ENCODE assay signal across 1 cellular context in the genomic region with DNA sequence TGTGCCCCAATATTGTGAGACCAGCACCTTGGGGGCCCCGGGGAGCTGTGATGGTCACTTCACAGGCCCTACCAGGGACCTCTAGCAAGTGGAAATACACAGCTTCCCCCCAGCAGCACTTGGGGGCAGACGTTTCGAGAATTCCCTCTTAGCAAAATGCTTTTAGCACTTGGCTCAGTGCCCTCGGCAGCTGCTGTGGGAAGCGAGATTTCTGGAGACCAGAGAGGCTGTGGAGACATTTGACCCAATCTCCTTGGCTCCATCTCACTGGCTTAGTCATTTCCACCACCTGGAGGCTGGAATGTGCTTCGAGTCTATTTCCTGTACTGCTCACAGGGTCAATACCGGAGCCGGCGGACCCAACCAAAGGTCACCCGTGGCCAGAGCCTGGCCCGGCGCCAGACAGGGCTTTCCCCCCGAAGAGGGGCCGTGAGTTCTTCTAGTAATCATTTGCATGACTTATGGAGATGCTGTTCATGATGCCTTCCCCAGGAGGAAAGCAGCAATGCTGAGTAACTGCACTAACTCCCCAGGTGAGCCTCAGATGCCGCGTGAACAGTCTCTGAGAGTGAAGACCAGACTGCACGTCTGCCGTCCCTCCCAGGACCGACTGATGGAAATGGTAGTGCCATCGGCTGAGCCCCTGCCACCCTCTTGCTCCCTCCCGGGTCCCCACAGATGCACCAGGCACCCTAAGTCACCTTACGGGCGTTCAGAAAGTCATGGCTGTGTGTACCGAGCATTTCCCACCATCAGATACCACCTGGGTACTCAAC.
TF ChIP-seq lines count a peak whose summit lies in the region.

No MANE protein-coding gene starts in this region.

TF ChIP-seq in HepG2, 621 proteins besides CTCF, POLR2A, EP300 and RAD21 (continued from another document and continues in another):
- TF ChIP-seq, protein P1, sequence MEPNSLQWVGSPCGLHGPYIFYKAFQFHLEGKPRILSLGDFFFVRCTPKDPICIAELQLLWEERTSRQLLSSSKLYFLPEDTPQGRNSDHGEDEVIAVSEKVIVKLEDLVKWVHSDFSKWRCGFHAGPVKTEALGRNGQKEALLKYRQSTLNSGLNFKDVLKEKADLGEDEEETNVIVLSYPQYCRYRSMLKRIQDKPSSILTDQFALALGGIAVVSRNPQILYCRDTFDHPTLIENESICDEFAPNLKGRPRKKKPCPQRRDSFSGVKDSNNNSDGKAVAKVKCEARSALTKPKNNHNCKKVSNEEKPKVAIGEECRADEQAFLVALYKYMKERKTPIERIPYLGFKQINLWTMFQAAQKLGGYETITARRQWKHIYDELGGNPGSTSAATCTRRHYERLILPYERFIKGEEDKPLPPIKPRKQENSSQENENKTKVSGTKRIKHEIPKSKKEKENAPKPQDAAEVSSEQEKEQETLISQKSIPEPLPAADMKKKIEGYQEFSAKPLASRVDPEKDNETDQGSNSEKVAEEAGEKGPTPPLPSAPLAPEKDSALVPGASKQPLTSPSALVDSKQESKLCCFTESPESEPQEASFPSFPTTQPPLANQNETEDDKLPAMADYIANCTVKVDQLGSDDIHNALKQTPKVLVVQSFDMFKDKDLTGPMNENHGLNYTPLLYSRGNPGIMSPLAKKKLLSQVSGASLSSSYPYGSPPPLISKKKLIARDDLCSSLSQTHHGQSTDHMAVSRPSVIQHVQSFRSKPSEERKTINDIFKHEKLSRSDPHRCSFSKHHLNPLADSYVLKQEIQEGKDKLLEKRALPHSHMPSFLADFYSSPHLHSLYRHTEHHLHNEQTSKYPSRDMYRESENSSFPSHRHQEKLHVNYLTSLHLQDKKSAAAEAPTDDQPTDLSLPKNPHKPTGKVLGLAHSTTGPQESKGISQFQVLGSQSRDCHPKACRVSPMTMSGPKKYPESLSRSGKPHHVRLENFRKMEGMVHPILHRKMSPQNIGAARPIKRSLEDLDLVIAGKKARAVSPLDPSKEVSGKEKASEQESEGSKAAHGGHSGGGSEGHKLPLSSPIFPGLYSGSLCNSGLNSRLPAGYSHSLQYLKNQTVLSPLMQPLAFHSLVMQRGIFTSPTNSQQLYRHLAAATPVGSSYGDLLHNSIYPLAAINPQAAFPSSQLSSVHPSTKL (CRISPR knock-in tag; IDR thresholded peaks at IDR 0.05), result peak; percentile 83
- TF ChIP-seq, protein P2, sequence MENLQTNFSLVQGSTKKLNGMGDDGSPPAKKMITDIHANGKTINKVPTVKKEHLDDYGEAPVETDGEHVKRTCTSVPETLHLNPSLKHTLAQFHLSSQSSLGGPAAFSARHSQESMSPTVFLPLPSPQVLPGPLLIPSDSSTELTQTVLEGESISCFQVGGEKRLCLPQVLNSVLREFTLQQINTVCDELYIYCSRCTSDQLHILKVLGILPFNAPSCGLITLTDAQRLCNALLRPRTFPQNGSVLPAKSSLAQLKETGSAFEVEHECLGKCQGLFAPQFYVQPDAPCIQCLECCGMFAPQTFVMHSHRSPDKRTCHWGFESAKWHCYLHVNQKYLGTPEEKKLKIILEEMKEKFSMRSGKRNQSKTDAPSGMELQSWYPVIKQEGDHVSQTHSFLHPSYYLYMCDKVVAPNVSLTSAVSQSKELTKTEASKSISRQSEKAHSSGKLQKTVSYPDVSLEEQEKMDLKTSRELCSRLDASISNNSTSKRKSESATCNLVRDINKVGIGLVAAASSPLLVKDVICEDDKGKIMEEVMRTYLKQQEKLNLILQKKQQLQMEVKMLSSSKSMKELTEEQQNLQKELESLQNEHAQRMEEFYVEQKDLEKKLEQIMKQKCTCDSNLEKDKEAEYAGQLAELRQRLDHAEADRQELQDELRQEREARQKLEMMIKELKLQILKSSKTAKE (CRISPR knock-in tag; IDR thresholded peaks at IDR 0.05; ENCODE audit: borderline replicate concordance), result 0 out of 2 replicates have a peak, but pooled peaks have one; percentile 55
- TF ChIP-seq, protein P3, sequence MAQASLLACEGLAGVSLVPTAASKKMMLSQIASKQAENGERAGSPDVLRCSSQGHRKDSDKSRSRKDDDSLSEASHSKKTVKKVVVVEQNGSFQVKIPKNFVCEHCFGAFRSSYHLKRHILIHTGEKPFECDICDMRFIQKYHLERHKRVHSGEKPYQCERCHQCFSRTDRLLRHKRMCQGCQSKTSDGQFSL (CRISPR knock-in tag; IDR thresholded peaks at IDR 0.05), result no peak
- TF ChIP-seq ZNF383 (CRISPR knock-in tag; IDR thresholded peaks at IDR 0.05; ENCODE audit: borderline replicate concordance) (no peak), ADNP (CRISPR knock-in tag; IDR thresholded peaks at IDR 0.05) (no peak), ZNF652 (CRISPR knock-in tag; IDR thresholded peaks at IDR 0.05; ENCODE audit: borderline replicate concordance, low read depth) (no peak), CBX5 (CRISPR knock-in tag; IDR thresholded peaks at IDR 0.05; ENCODE audit: borderline replicate concordance) (no peak), EEA1 (CRISPR knock-in tag; IDR thresholded peaks at IDR 0.05; ENCODE audit: borderline replicate concordance) (no peak), ZNF790 (CRISPR knock-in tag; IDR thresholded peaks at IDR 0.05; ENCODE audit: borderline replicate concordance) (no peak), JUNB (CRISPR knock-in tag; IDR thresholded peaks at IDR 0.05; ENCODE audit: borderline replicate concordance) (no peak), RXRB (CRISPR knock-in tag; IDR thresholded peaks at IDR 0.05; ENCODE audit: borderline replicate concordance) (peak; percentile 82), KLF16 (CRISPR knock-in tag; IDR thresholded peaks at IDR 0.05) (no peak), ZNF335 (CRISPR knock-in tag; IDR thresholded peaks at IDR 0.05) (no peak), RARG (CRISPR knock-in tag; IDR thresholded peaks at IDR 0.05; ENCODE audit: low read depth) (no peak), ZNF703 (CRISPR knock-in tag; IDR thresholded peaks at IDR 0.05; ENCODE audit: borderline replicate concordance) (no peak), KAT8 (CRISPR knock-in tag; IDR thresholded peaks at IDR 0.05) (peak; percentile 55), DR1 (CRISPR knock-in tag; IDR thresholded peaks at IDR 0.05) (no peak), TBX2 (CRISPR knock-in tag; IDR thresholded peaks at IDR 0.05; ENCODE audit: borderline replicate concordance) (no peak), NFYC (CRISPR knock-in tag; IDR thresholded peaks at IDR 0.05) (no peak), ZNF431 (CRISPR knock-in tag; IDR thresholded peaks at IDR 0.05; ENCODE audit: borderline replicate concordance, low read depth) (no peak), RFXAP (CRISPR knock-in tag; IDR thresholded peaks at IDR 0.05; ENCODE audit: borderline replicate concordance) (0 out of 2 replicates have a peak, but pooled peaks have one; percentile 44)
- TF ChIP-seq, protein P4, sequence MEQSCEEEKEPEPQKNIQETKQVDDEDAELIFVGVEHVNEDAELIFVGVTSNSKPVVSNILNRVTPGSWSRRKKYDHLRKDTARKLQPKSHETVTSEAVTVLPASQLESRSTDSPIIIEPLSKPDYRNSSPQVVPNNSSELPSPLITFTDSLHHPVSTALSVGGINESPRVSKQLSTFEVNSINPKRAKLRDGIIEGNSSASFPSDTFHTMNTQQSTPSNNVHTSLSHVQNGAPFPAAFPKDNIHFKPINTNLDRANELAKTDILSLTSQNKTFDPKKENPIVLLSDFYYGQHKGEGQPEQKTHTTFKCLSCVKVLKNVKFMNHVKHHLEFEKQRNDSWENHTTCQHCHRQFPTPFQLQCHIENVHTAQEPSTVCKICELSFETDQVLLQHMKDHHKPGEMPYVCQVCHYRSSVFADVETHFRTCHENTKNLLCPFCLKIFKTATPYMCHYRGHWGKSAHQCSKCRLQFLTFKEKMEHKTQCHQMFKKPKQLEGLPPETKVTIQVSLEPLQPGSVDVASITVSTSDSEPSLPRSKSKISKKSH (CRISPR knock-in tag; IDR thresholded peaks at IDR 0.05; ENCODE audit: borderline replicate concordance), result no peak
- TF ChIP-seq, protein P5, sequence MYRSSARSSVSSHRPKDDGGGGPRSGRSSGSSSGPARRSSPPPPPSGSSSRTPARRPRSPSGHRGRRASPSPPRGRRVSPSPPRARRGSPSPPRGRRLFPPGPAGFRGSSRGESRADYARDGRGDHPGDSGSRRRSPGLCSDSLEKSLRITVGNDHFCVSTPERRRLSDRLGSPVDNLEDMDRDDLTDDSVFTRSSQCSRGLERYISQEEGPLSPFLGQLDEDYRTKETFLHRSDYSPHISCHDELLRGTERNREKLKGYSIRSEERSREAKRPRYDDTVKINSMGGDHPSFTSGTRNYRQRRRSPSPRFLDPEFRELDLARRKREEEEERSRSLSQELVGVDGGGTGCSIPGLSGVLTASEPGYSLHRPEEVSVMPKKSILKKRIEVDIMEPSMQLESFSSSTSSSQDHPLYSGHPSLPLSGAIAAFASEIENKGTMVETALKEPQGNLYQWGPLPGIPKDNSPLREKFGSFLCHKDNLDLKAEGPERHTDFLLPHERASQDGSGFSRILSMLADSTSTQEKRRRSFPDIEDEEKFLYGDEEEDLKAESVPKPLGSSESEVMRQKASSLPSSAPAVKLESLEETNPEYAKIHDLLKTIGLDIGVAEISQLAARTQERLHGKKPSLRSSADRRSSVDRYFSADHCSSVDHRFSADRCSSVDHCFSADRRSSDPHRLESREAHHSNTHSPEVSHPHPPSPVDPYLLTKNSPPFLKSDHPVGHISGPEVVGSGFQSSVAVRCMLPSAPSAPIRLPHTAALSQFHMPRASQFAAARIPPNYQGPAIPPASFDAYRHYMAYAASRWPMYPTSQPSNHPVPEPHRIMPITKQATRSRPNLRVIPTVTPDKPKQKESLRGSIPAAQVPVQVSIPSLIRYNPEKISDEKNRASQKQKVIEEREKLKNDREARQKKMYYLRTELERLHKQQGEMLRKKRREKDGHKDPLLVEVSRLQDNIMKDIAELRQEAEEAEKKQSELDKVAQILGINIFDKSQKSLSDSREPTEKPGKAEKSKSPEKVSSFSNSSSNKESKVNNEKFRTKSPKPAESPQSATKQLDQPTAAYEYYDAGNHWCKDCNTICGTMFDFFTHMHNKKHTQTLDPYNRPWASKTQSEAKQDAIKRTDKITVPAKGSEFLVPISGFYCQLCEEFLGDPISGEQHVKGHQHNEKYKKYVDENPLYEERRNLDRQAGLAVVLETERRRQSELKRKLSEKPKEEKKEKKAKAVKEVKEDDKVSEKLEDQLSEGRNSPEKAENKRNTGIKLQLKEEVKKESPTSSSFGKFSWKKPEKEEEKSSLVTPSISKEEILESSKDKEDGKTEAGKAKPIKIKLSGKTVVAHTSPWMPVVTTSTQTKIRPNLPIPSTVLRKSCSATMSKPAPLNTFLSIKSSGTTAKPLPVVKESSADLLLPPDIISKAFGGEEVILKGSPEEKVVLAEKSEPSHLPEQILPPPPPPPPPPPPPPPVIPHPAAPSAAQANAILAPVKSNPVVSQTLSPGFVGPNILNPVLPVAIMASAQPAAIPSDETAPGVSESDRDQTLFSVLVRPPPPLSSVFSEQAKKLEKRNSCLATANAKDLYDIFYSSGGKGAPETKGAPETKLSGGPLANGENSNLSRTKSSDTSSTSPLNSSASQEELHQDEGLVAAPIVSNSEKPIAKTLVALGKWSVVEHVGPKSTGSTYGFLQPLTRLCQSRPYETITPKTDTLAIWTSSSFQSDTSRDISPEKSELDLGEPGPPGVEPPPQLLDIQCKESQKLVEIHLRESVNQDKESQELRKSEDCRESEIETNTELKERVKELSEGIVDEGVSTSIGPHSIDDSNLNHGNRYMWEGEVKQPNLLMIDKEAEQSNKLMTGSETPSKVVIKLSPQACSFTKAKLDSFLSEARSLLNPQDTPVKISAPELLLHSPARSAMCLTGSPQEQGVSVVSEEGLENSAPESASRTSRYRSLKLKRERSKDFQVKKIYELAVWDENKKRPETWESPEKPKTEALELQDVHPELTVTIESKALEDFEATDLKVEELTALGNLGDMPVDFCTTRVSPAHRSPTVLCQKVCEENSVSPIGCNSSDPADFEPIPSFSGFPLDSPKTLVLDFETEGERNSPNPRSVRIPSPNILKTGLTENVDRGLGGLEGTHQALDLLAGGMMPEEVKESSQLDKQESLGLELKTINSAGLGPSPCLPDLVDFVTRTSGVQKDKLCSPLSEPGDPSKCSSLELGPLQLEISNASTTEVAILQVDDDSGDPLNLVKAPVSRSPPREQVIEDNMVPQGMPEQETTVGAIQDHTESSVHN (CRISPR knock-in tag; IDR thresholded peaks at IDR 0.05), result no peak
- TF ChIP-seq, protein P6, sequence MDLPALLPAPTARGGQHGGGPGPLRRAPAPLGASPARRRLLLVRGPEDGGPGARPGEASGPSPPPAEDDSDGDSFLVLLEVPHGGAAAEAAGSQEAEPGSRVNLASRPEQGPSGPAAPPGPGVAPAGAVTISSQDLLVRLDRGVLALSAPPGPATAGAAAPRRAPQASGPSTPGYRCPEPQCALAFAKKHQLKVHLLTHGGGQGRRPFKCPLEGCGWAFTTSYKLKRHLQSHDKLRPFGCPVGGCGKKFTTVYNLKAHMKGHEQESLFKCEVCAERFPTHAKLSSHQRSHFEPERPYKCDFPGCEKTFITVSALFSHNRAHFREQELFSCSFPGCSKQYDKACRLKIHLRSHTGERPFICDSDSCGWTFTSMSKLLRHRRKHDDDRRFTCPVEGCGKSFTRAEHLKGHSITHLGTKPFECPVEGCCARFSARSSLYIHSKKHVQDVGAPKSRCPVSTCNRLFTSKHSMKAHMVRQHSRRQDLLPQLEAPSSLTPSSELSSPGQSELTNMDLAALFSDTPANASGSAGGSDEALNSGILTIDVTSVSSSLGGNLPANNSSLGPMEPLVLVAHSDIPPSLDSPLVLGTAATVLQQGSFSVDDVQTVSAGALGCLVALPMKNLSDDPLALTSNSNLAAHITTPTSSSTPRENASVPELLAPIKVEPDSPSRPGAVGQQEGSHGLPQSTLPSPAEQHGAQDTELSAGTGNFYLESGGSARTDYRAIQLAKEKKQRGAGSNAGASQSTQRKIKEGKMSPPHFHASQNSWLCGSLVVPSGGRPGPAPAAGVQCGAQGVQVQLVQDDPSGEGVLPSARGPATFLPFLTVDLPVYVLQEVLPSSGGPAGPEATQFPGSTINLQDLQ (CRISPR knock-in tag; IDR thresholded peaks at IDR 0.05), result no peak
- TF ChIP-seq, protein P7, sequence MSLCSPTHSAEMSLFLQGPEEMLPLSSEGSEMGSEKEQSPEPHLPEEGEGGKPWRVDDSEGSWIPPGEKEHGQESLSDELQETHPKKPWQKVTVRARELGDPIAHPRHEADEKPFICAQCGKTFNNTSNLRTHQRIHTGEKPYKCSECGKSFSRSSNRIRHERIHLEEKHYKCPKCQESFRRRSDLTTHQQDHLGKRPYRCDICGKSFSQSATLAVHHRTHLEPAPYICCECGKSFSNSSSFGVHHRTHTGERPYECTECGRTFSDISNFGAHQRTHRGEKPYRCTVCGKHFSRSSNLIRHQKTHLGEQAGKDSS (CRISPR knock-in tag; IDR thresholded peaks at IDR 0.05; ENCODE audit: borderline replicate concordance, low read depth), result no peak
- TF ChIP-seq, protein P8, sequence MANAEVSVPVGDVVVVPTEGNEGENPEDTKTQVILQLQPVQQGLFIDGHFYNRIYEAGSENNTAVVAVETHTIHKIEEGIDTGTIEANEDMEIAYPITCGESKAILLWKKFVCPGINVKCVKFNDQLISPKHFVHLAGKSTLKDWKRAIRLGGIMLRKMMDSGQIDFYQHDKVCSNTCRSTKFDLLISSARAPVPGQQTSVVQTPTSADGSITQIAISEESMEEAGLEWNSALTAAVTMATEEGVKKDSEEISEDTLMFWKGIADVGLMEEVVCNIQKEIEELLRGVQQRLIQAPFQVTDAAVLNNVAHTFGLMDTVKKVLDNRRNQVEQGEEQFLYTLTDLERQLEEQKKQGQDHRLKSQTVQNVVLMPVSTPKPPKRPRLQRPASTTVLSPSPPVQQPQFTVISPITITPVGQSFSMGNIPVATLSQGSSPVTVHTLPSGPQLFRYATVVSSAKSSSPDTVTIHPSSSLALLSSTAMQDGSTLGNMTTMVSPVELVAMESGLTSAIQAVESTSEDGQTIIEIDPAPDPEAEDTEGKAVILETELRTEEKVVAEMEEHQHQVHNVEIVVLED (CRISPR knock-in tag; IDR thresholded peaks at IDR 0.05; ENCODE audit: borderline replicate concordance), result no peak
